Comparison of ENCODE assay signal across 1 cellular context in genomic region chr11:126127898-126128297, GRCh38.
TF ChIP-seq lines count a peak whose summit lies in the region.

No MANE protein-coding gene starts in this region.

TF ChIP-seq in SK-N-SH, 30 proteins besides CTCF, POLR2A, EP300 and RAD21 (continued from another document):
- TF ChIP-seq REST (IDR thresholded peaks at IDR 0.05; ENCODE audit: low read depth, low read length): no peak
- TF ChIP-seq FOSL2 (IDR thresholded peaks at IDR 0.05; ENCODE audit: borderline replicate concordance, low read depth): no peak
- no peak for TF ChIP-seq JUND (IDR thresholded peaks at IDR 0.05)
- no peak for TF ChIP-seq MAX (IDR thresholded peaks at IDR 0.05; ENCODE audit: low read depth)
- TF ChIP-seq YY1 (IDR thresholded peaks at IDR 0.05; ENCODE audit: low read depth): no peak
